ENCODE assay signal across 1 cellular context in the genomic region with DNA sequence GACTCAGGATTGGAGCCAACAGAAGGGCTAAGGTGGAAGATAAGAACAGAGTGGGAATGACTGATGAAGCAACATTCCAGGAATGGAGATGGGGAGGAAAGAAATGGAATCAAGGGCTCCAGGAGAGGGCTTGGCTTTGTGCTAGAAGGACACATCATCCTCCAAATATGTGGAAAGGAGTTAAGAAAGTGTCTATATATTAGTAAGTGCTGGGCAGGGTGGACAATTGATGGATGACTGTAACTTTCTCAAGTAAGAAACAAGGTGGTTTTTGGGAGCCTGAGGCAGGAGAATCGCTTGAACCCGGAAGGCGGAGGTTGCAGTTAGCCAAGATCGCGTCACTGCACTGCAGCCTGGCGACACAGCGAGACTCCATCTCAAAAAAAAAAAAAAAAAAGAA.
TF ChIP-seq lines count a peak whose summit lies in the region.

No MANE protein-coding gene starts in this region.

TF ChIP-seq in K562, 482 proteins besides CTCF, POLR2A, EP300 and RAD21 (continued from another document):
- TF ChIP-seq, protein P1, sequence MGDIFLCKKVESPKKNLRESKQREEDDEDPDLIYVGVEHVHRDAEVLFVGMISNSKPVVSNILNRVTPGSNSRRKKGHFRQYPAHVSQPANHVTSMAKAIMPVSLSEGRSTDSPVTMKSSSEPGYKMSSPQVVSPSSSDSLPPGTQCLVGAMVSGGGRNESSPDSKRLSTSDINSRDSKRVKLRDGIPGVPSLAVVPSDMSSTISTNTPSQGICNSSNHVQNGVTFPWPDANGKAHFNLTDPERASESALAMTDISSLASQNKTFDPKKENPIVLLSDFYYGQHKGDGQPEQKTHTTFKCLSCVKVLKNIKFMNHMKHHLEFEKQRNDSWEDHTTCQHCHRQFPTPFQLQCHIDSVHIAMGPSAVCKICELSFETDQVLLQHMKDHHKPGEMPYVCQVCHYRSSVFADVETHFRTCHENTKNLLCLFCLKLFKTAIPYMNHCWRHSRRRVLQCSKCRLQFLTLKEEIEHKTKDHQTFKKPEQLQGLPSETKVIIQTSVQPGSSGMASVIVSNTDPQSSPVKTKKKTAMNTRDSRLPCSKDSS (IDR thresholded peaks at IDR 0.05; ENCODE audit: low read depth, partially characterized antibody), result no peak
- no peak for TF ChIP-seq ZNF174 (CRISPR knock-in tag; IDR thresholded peaks at IDR 0.05)
- no peak for TF ChIP-seq ZNF253 (CRISPR knock-in tag; conservative IDR thresholded peaks at IDR 0.05)
- TF ChIP-seq, protein P2, sequence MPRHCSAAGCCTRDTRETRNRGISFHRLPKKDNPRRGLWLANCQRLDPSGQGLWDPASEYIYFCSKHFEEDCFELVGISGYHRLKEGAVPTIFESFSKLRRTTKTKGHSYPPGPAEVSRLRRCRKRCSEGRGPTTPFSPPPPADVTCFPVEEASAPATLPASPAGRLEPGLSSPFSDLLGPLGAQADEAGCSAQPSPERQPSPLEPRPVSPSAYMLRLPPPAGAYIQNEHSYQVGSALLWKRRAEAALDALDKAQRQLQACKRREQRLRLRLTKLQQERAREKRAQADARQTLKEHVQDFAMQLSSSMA (CRISPR knock-in tag; IDR thresholded peaks at IDR 0.05), result no peak
- no peak for TF ChIP-seq ZNF766 (CRISPR knock-in tag; conservative IDR thresholded peaks at IDR 0.05)
- TF ChIP-seq HNRNPL (IDR thresholded peaks at IDR 0.05; ENCODE audit: low read depth, low read length), result no peak
- TF ChIP-seq E2F3 (CRISPR knock-in tag; IDR thresholded peaks at IDR 0.05), result no peak
- TF ChIP-seq ZNF165 (CRISPR knock-in tag; IDR thresholded peaks at IDR 0.05; ENCODE audit: borderline replicate concordance), result no peak
- TF ChIP-seq TEAD2 (tag; IDR thresholded peaks at IDR 0.05), result no peak
